ENCODE assay signal across 1 cellular context in genomic region chr11:34105079-34105956, GRCh38.
TF ChIP-seq lines count a peak whose summit lies in the region.

TSS of gene NAT10 (plus strand) at chr11:34105629. CDS start at chr11:34108226, 2,597 bp downstream.

TF ChIP-seq in K562, 482 proteins besides CTCF, POLR2A, EP300 and RAD21 (continued from another document and continues in another):
- TF ChIP-seq MGA (IDR thresholded peaks at IDR 0.05) (peak; percentile 85), XRCC5 (IDR thresholded peaks at IDR 0.05; ENCODE audit: low read depth, low read length) (no peak; the same call in 1 of the 2 replicates), IFI16 (CRISPR knock-in tag; IDR thresholded peaks at IDR 0.05) (no peak), THAP7 (CRISPR knock-in tag; IDR thresholded peaks at IDR 0.05) (peak; percentile 91), GATA2 (CRISPR knock-in tag; IDR thresholded peaks at IDR 0.05) (peak; percentile 59; the same call in 1 of the 2 replicates), TOE1 (IDR thresholded peaks at IDR 0.05; ENCODE audit: borderline replicate concordance) (peak; percentile 37; the same call in 1 of the 2 replicates), TOE1 (CRISPR knock-in tag; IDR thresholded peaks at IDR 0.05; ENCODE audit: borderline replicate concordance, low read depth) (peak; percentile 89; the same call in 1 of the 2 replicates), NCOA1 (IDR thresholded peaks at IDR 0.05; ENCODE audit: low read depth) (no peak; the same call in none of the 2 replicates), CEBPZ (IDR thresholded peaks at IDR 0.05; ENCODE audit: borderline replicate concordance, low read depth, low read length) (no peak), EZH2 (IDR thresholded peaks at IDR 0.05; ENCODE audit: borderline replicate concordance, low read depth, low read length) (no peak), CCNT2 (IDR thresholded peaks at IDR 0.05; ENCODE audit: borderline replicate concordance, extremely low read depth, insufficient read length, low read depth, low read length) (peak; percentile 85), ATF4 (CRISPR knock-in tag; IDR thresholded peaks at IDR 0.05) (peak; percentile 67; the same call in 1 of the 2 replicates), CHD1 (IDR thresholded peaks at IDR 0.05; ENCODE audit: low read length) (peak; percentile 59), CHD7 (IDR thresholded peaks at IDR 0.05; ENCODE audit: low read depth, low read length) (peak; percentile 83), THRAP3 (IDR thresholded peaks at IDR 0.05; ENCODE audit: borderline replicate concordance) (no peak; the same call in 1 of the 2 replicates), E2F5 (CRISPR knock-in tag; IDR thresholded peaks at IDR 0.05) (peak; percentile 86; the same call in 1 of the 2 replicates)
